In the genomic region with DNA sequence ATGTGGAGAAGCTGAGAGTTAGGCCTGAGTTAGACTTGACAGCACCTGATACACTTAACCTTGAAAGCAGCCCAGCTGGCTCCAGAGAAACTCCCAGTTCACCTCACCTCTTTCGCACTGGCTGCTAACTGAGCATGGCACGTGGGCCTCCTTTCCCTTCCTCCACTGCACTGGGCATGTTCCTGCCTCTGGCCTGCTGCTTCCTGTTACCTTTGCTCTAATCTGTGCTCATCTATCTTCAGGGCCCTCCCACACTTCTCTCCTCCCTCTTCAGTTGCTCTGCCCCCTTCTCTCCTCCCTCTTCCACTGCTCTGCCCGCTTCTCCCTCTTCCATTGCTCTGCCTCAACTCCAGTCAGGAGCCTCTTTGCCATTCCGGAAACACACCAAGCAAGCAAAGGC, we compare ENCODE assay signal across 1 cellular context.
TF ChIP-seq lines count a peak whose summit lies in the region.

No MANE protein-coding gene starts in this region.

TF ChIP-seq in liver, 16 proteins besides CTCF, POLR2A, EP300 and RAD21 (continued from another document):
- TF ChIP-seq REST (IDR thresholded peaks at IDR 0.05) (peak; percentile 37), SP1 (IDR thresholded peaks at IDR 0.05) (peak; percentile 92), FOXA2 (IDR thresholded peaks at IDR 0.05) (peak; percentile 58), HNF4A (conservative IDR thresholded peaks at IDR 0.05) (peak; percentile 53 to 77)
